ENCODE assay signal across 8 cellular contexts in the genomic region with DNA sequence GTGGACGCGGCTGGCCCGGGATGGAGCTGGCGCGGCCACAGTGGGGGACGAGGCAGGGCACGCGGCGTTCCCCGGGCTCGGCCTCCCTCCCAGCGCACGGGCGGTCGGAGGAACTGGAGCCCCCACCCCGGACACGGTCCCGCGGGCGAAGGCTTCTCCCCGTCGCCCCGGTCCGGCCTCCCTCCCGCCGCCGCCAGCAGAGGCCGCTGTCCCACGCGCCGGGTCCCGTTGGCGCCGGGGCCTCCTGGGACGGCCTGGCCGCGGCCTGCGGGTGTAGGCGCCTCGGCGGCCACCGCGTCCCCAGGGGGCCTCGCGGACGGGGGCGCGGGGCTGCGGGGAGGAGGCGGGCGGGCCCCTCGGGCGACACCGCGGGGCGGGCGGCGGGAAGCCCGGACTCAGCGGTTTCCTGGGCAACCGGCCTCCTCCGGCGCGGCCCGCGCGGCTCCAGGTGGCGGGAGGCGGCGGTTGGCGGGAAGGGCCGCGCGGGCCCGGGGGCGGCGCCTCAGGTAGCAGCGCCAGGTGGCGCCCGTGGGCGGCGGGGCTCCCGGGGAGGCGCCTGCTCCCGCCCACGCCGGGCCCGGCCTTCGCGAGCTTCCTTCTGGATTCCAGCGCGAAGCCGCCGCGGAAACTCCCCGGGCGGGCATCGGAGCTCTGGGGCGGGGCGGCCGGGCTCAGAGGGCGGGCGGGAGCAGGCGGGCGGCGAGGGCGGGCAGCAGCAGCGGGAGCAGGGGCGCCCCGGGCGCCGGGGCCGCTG. TPM values are rescaled to one million over a fixed set of nuclear protein-coding genes. Genes with fewer than 3 reads are reported as not detected.
DNase-seq lines count a peak whose midpoint lies in the region; ATAC-seq and TF ChIP-seq lines count a peak whose summit lies in the region.

No MANE protein-coding gene starts in this region.

- TF ChIP-seq EP300 in transverse colon (IDR thresholded peaks at IDR 0.05; ENCODE audit: low read depth), result no peak

- WGBS in transverse colon (ENCODE audit: low coverage in 1 of 2), 2 donors, result 1% methylated on average over 63 of the region's 113 CpGs; no CpG with 5 or more reads in 1 of the 2 donors

- H3K27me3 ChIP-seq in DND-41 (ENCODE audit: insufficient read depth, low read length, poor library complexity) (no peaks in the 10 kb centered on the region), parathyroid adenoma (ENCODE audit: control insufficient read depth, insufficient read depth, low read length) (no peaks in the 10 kb centered on the region), transverse colon (no peaks in the 10 kb centered on the region)

- peak; percentile 51 for TF ChIP-seq CTCF in DND-41 (IDR thresholded peaks at IDR 0.05; ENCODE audit: borderline replicate concordance, extremely low read depth, low read length, poor library complexity, severe bottlenecking)
- peak; percentile 91 for TF ChIP-seq CTCF in RWPE1 (conservative IDR thresholded peaks at IDR 0.05; ENCODE audit: low read depth)
- TF ChIP-seq CTCF in parathyroid adenoma (IDR thresholded peaks at IDR 0.05), result peak; percentile 70
- TF ChIP-seq CTCF in transverse colon (IDR thresholded peaks at IDR 0.05), result peak; percentile 24 to 81 (median 68)

- H3K36me3 ChIP-seq in DND-41 (ENCODE audit: insufficient read depth, low read length) (no peaks in the 10 kb centered on the region), parathyroid adenoma (ENCODE audit: control insufficient read depth, insufficient read depth, low read length) (no peaks in the 10 kb centered on the region), transverse colon (no peaks in the 10 kb centered on the region)

- H3K4me1 ChIP-seq in DND-41 (ENCODE audit: insufficient read depth, low read length) (peaks cover 12% of the 10 kb centered on the region), parathyroid adenoma (peaks cover 6% of the 10 kb centered on the region), transverse colon (peaks cover 0 to 17% (median 9%) of the 10 kb centered on the region in 4 donors)

- intact Hi-C loops in Right ventricle myocardium inferior (cut with DNase I) (loop anchor here (1.0 to 10.0 kb wide), 3 partner anchors 27 to 502 kb away; no protein-coding TSS in a partner anchor), transverse colon (cut with DNase I; ENCODE audit: low total_unique reads) (no loop called here)

- TF ChIP-seq POLR2A in transverse colon (IDR thresholded peaks at IDR 0.05), result no peak

- H3K4me2 ChIP-seq in DND-41 (ENCODE audit: insufficient read depth, low read length), result peak overlapping the region; percentile 80
- H3K4me2 ChIP-seq in parathyroid adenoma (ENCODE audit: low read length), result peak overlapping the region; percentile 88

- CTCF ChIA-PET in RWPE1 (lab: Yijun Ruan, JAX), result interaction anchor here (0.6 to 3.4 kb wide), 5 partner anchors 17 to 752 kb away, joined by 3 to 32 read pairs (median 3); a partner anchor contains a TSS

- in situ Hi-C loops in transverse colon (cut with MboI; ENCODE audit: low pct_ligation_motif_present in 1 of 4, low pct_unique_long_range_greater_than_20kb in 1 of 4, low sequenced_read_pairs in 3 of 4), result no loop called here

- H3K79me2 ChIP-seq in DND-41 (ENCODE audit: insufficient read depth, low read length), result no peaks in the 10 kb centered on the region
- no peaks in the 10 kb centered on the region for H3K79me2 ChIP-seq in parathyroid adenoma

- H2AFZ ChIP-seq in DND-41 (ENCODE audit: low read depth, low read length) (0 out of 2 replicates have a peak overlapping the region, but pooled peaks have one; percentile 23), parathyroid adenoma (peak overlapping the region; percentile 100)

- H3K9ac ChIP-seq in DND-41 (ENCODE audit: low read depth, low read length) (peak overlapping the region; percentile 70; the same call in 1 of the 2 replicates), parathyroid adenoma (peak overlapping the region; percentile 89)

- peak; percentile 70 for DNase-seq in DND-41
- peak; percentile 95 for DNase-seq in HuH-7.5 (ENCODE audit: low spot score)
- peak; percentile 95 for DNase-seq in RWPE1 (ENCODE audit: low spot score)
- peak; percentile 82 for DNase-seq in activated naive CD4-positive, alpha-beta T cell treated with anti-CD3 and anti-CD28 coated beads, Interleukin-2, amount 50 U/mL, for 16 hours
- DNase-seq in Right ventricle myocardium inferior (ENCODE audit: missing footprints), result peak; percentile 90
- DNase-seq in transverse colon, result peak; percentile 91

- ATAC-seq in DND-41 (ENCODE audit: insufficient read depth, low read depth), result peak; percentile 66
- peak; percentile 72 for ATAC-seq in GM21528 (IDR thresholded peaks at IDR 0.05; ENCODE audit: low FRiP score, unreplicated experiment)
- ATAC-seq in Right ventricle myocardium inferior, result peak; percentile 88

- POLR2A ChIA-PET in RWPE1 (lab: Yijun Ruan, JAX; ENCODE audit: low non-redundant PET), result no interaction called here

- H3K27ac ChIP-seq in DND-41 (ENCODE audit: low read length), result no peak overlapping the region
- peak overlapping the region; percentile 81 for H3K27ac ChIP-seq in RWPE1
- H3K27ac ChIP-seq in parathyroid adenoma, result peak overlapping the region; percentile 70
- H3K27ac ChIP-seq in transverse colon, result peak overlapping the region; percentile 78 to 86 (median 80)

- no peaks in the 10 kb centered on the region for H4K20me1 ChIP-seq in DND-41 (ENCODE audit: insufficient read depth, low read length)

- H3K4me3 ChIP-seq in DND-41 (ENCODE audit: low read depth in 1 of 2, low read length in 2 of 2) (peak overlapping the region in 1 of 2 experiments; percentile 58; a peak in 1 of 4 replicates), parathyroid adenoma (ENCODE audit: low read depth, low read length) (peak overlapping the region; percentile 63), transverse colon (peak overlapping the region; percentile 39 to 55 (median 48))

- no peaks in the 10 kb centered on the region for H3K9me3 ChIP-seq in DND-41 (ENCODE audit: insufficient read depth, low read length, severe bottlenecking)
- H3K9me3 ChIP-seq in parathyroid adenoma (ENCODE audit: control insufficient read depth, low read length), result no peaks in the 10 kb centered on the region
- H3K9me3 ChIP-seq in transverse colon, result no peaks in the 10 kb centered on the region

RNA-seq across cellular contexts. Expression of a gene that starts 26.7 kb away (rescaled TPM):
- 4.0 TPM for total RNA-seq in Right ventricle myocardium inferior
- 10 to 100 TPM in 2 of 4 donors, 1 to 10 TPM in 2; 3.0 to 20.6 (median 10.3) TPM for total RNA-seq in transverse colon

RNA-seq across cellular contexts. Expression of a gene that starts 34.2 kb away (rescaled TPM):
- total RNA-seq in Right ventricle myocardium inferior (2.8 TPM), transverse colon (100 to 1,000 TPM; 143 to 541 (median 233) TPM)

Comparison
In these comparisons a context has a peak if more than half of its experiments do, and no peak if none do; other contexts are left out.
1. RNA of a gene that starts 34.2 kb away (total RNA-seq): 143 to 541 TPM in transverse colon; 2.8 TPM in Right ventricle myocardium inferior (single experiment); every median in the first group is over 10 times any median in the second.
2. Peak in every context shown above with its lines, with median percentiles within 50 percentile points of each other: ATAC-seq, DNase-seq and CTCF ChIP-seq.